Comparison of ENCODE assay signal across 8 cellular contexts in genomic region chr2:68839260-68839833, GRCh38. TPM values are rescaled to one million over a fixed set of nuclear protein-coding genes. Genes with fewer than 3 reads are reported as not detected.
DNase-seq lines count a peak whose midpoint lies in the region; ATAC-seq and TF ChIP-seq lines count a peak whose summit lies in the region.

No MANE protein-coding gene starts in this region.

- intact Hi-C loops in A673 (cut with micrococcal nuclease; ENCODE audit: unreplicated experiment) = loop anchor here (5.0 kb wide), 1 partner anchor 377 kb away; no protein-coding TSS in a partner anchor

- DNase-seq in A673 (ENCODE audit: low spot score) (peak; percentile 34), GM10266 (ENCODE audit: extremely low spot score) (no peak), SJCRH30 (peak; percentile 51 to 68), foreskin keratinocyte (no peak), NCI-H2107 (lab: John Stamatoyannopoulos, UW) (no peak)

- TF ChIP-seq CTCF in A673 (conservative IDR thresholded peaks at IDR 0.05; ENCODE audit: low read depth, low read length) (peak; percentile 62), GM10266 (IDR thresholded peaks at IDR 0.05; ENCODE audit: control insufficient read depth, insufficient read depth, low read depth, missing control alignments) (peak; percentile 38), foreskin keratinocyte (conservative IDR thresholded peaks at IDR 0.05) (peak; percentile 87)

- BruUV-seq in A673 (replicated peaks; lab: Mats Ljungman, UMichigan) = no TSS peak

- no peaks in the 10 kb centered on the region for H3K36me3 ChIP-seq in A673 (ENCODE audit: insufficient read depth, low read length, poor library complexity, severe bottlenecking)
- H3K36me3 ChIP-seq in SJCRH30 = no peaks in the 10 kb centered on the region

- ATAC-seq in foreskin keratinocyte = peak; percentile 31
- ATAC-seq in GM18517 (IDR thresholded peaks at IDR 0.05; ENCODE audit: unreplicated experiment) = no peak
- ATAC-seq in GM21723 (IDR thresholded peaks at IDR 0.05; ENCODE audit: unreplicated experiment) = no peak
- no peak for ATAC-seq in GM18520 (IDR thresholded peaks at IDR 0.05; ENCODE audit: unreplicated experiment)

- CTCF ChIA-PET in A673 (lab: Charles Lee) = interaction anchor here (0.6 to 1.5 kb wide), 5 partner anchors 41 to 687 kb away, joined by 3 to 5 read pairs (median 4); no protein-coding TSS in a partner anchor

- H3K4me1 ChIP-seq in A673 (ENCODE audit: insufficient read depth, low read length, poor library complexity, severe bottlenecking) = no peaks in the 10 kb centered on the region
- peaks cover 7% of the 10 kb centered on the region for H3K4me1 ChIP-seq in SJCRH30
- H3K4me1 ChIP-seq in foreskin keratinocyte = no peaks in the 10 kb centered on the region

- no peak overlapping the region for H3K4me3 ChIP-seq in A673 (ENCODE audit: low read depth, low read length, poor library complexity, severe bottlenecking)
- H3K4me3 ChIP-seq in SJCRH30 = no peak overlapping the region

- H3K9me3 ChIP-seq in A673 (ENCODE audit: low read depth, low read length, poor library complexity, severe bottlenecking) (no peaks in the 10 kb centered on the region), SJCRH30 (replicated peaks) (no peaks in the 10 kb centered on the region)

- no peaks in the 10 kb centered on the region for H3K27me3 ChIP-seq in A673 (replicated peaks; ENCODE audit: insufficient read depth, low read depth, low read length, poor library complexity)
- H3K27me3 ChIP-seq in SJCRH30 = no peaks in the 10 kb centered on the region
- H3K27me3 ChIP-seq in foreskin keratinocyte = no peaks in the 10 kb centered on the region

- POLR2A ChIA-PET in A673 (lab: Charles Lee; ENCODE audit: low non-redundant PET) = no interaction called here

- H3K27ac ChIP-seq in A673 (ENCODE audit: low read depth, low read length, poor library complexity, severe bottlenecking) = no peak overlapping the region
- H3K27ac ChIP-seq in SJCRH30 = no peak overlapping the region
- H3K27ac ChIP-seq in foreskin keratinocyte = no peak overlapping the region

RNA-seq across cellular contexts. Expression of gene BMP10, which starts 31.9 kb away (rescaled TPM):
- not detected in 2 replicates for total RNA-seq in A673 (2021)
- total RNA-seq in SJCRH30 (2014; rRNA removed; shearing (Covaris generic)) = 0.08 TPM in 1 of 2 replicates, not detected in the other
- not detected in 2 replicates for total RNA-seq in foreskin keratinocyte
- polyA plus RNA-seq in foreskin keratinocyte = not detected in 2 replicates

Comparison
In these comparisons a context has a peak if more than half of its experiments do, and no peak if none do; other contexts are left out.
1. DNase-seq: peak in A673 (single experiment) and SJCRH30 (2 of 2); none in GM10266 (single experiment), foreskin keratinocyte (0 of 2) and NCI-H2107 (single experiment).
2. Peak in every context shown above with its lines, with median percentiles within 50 percentile points of each other: CTCF ChIP-seq.